ENCODE assay signal across 9 cellular contexts in the genomic region with DNA sequence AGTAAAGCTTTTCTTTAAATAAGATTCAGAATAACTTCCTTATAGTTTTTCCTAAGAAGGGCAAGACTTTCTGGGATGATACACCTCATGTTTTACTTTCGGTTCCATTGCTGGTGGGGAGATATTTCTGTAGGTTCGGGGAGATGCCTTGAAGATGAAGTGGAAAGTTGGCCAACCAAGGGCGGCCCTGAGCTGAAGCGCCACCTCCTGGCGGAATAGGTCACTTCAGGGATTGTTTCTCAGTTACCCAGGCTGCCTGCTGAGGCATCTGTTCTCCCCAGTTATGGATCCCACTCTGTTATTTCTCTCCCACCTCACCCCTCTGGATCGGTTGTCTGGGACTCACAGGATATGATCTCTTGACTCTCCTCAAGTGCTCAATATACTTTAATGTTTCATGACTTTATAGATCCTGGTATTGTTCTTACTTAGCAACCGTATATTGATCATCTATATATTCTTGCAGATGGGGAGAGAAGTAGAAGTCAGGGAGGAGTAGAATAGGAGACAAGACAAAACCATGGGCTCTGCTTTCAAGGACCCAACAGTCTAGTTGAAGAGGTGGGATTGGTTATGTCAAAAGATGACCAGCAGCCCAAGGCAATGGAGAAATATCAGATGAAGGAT. TPM values are rescaled to one million over a fixed set of nuclear protein-coding genes. Genes with fewer than 3 reads are reported as not detected.
DNase-seq lines count a peak whose midpoint lies in the region; ATAC-seq lines count a peak whose summit lies in the region.
"Had no signal": no experiment of that assay in that cellular context is flagged by ENCODE, and none has a peak within 500 bp of the region (broad histone marks: within the 10 kb centered on the region; RNA-seq: fewer than 3 reads in every experiment).

No MANE protein-coding gene starts in this region.

- intact Hi-C loops in right cardiac atrium (cut with DNase I) = loop anchor here in 1 of 4 donors (10.0 kb wide), 1 partner anchor 479 kb away; no protein-coding TSS in a partner anchor

- H3K27me3 ChIP-seq in right cardiac atrium (ENCODE audit: control insufficient read depth, insufficient read depth) = no peaks in the 10 kb centered on the region

- H3K27ac ChIP-seq in right cardiac atrium (ENCODE audit: low read length) = no peak overlapping the region
- H3K27ac ChIP-seq: epithelial cell of prostate had no signal

- no peaks in the 10 kb centered on the region for H3K4me1 ChIP-seq in right cardiac atrium (ENCODE audit: control insufficient read depth, insufficient read depth, low read length)

- H3K4me3 ChIP-seq in right cardiac atrium (ENCODE audit: low read length) = no peak overlapping the region

- H3K9me3 ChIP-seq in right cardiac atrium (ENCODE audit: control insufficient read depth, low read length) = no peaks in the 10 kb centered on the region

- ATAC-seq in GM19452 (IDR thresholded peaks at IDR 0.05; ENCODE audit: unreplicated experiment) (peak; percentile 84), HG03457 (IDR thresholded peaks at IDR 0.05; ENCODE audit: unreplicated experiment) (peak; percentile 83), right cardiac atrium (peak in 1 of 2 donors; percentile 72)

- peak; percentile 42 for DNase-seq in DMS53 treated with DMSO at 0.1 percent for 48 hours (lab: John Stamatoyannopoulos, UW; ENCODE audit: unreplicated experiment)
- peak; percentile 21 for DNase-seq in SK-N-DZ (ENCODE audit: low spot score)
- peak; percentile 40 to 65 (median 44) for DNase-seq in activated naive CD4-positive, alpha-beta T cell (lab: John Stamatoyannopoulos, UW)
- DNase-seq in right cardiac atrium = peak; percentile 54 to 84 (median 71)
- peak; percentile 34 to 54 for DNase-seq in stimulated activated CD4-positive, alpha-beta T cell treated with anti-CD3 and anti-CD28 coated beads, Interleukin-15, amount 100 ng/mL, for 1 hour (ENCODE audit: low read depth in 1 of 2, low spot score in 1 of 2)
- DNase-seq in cerebellar nuclear complex (lab: John Stamatoyannopoulos, UW) = no peak

- WGBS in right cardiac atrium = 43% methylated on average over 7 of the region's 7 CpGs

RNA-seq across cellular contexts. Expression of a gene that starts 23.4 kb away (rescaled TPM):
- polyA plus RNA-seq in SK-N-DZ (2014; cell fraction: cytosol; rRNA removed) = 0.58 and 6.7 TPM in 2 replicates
- polyA plus RNA-seq in SK-N-DZ (2014; cell fraction: nucleus; rRNA removed) = 0.88 and 1.6 TPM in 2 replicates
- total RNA-seq in right cardiac atrium = 1 to 10 TPM in 3 of 4 donors, under 1 TPM in 1; 0.47 to 2.7 (median 1.4) TPM
- polyA plus RNA-seq in right cardiac atrium = 0.25 TPM

Comparison
In these comparisons a context has a peak if more than half of its experiments do, and no peak if none do; other contexts are left out.
1. DNase-seq: peak in DMS53 treated with DMSO at 0.1 percent for 48 hours (single experiment), SK-N-DZ (single experiment), activated naive CD4-positive, alpha-beta T cell (4 of 4), right cardiac atrium (3 of 3) and stimulated activated CD4-positive, alpha-beta T cell treated with anti-CD3 and anti-CD28 coated beads, Interleukin-15, amount 100 ng/mL, for 1 hour (2 of 2); none in cerebellar nuclear complex (0 of 2).